In the genomic region with DNA sequence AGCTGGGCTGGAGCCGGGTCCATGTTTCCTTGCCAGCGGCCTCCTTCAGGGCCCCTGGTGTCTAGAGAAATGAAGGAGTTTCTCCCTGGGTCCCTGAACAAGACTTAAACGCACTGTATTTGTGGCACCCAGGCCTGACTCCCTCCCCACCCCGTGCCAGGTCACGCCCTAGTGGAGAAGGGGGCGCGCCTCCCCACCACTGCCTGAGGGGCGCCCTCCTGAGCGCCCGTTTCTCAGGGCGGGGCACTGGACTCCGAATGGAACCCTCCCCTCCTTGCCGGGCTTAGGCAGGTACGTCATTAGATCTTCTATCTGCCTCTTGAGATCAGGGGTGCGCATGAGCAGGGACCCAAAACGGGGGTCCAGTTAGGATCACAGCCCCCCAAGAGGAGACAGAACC, we compare ENCODE assay signal across 11 cellular contexts. TPM values are rescaled to one million over a fixed set of nuclear protein-coding genes. Genes with fewer than 3 reads are reported as not detected.
DNase-seq lines count a peak whose midpoint lies in the region; ATAC-seq and TF ChIP-seq lines count a peak whose summit lies in the region.
"Had no signal": no experiment of that assay in that cellular context is flagged by ENCODE, and none has a peak within 500 bp of the region (broad histone marks: within the 10 kb centered on the region; RNA-seq: fewer than 3 reads in every experiment).

No MANE protein-coding gene starts in this region.

- H4K20me1 ChIP-seq in SK-N-SH (ENCODE audit: insufficient read depth): no peaks in the 10 kb centered on the region

- H3K36me3 ChIP-seq in SK-N-SH (replicated peaks in 1 of 2; ENCODE audit: control insufficient read depth in 1 of 2, insufficient read depth in 2 of 2, low read length in 1 of 2) (peaks cover 0 to 7% of the 10 kb centered on the region in 2 experiments), spleen (peaks cover under 1 to 21% (median 13%) of the 10 kb centered on the region in 6 donors)

- POLR2A ChIA-PET in SK-N-SH (lab: Yijun Ruan, JAX): no interaction called here

- intact Hi-C loops in spleen (cut with DNase I; ENCODE audit: low total_unique reads) (loop anchor here (5.0 kb wide), 1 partner anchor 304 kb away; no protein-coding TSS in a partner anchor), posterior vena cava (cut with DNase I) (loop anchor here in 1 of 2 donors (5.0 to 10.0 kb wide), 2 partner anchors 309 to 357 kb away; a partner anchor contains a TSS)

- H3K27ac ChIP-seq in SK-N-SH (ENCODE audit: low read depth in 2 of 2, low read length in 1 of 2) (no peak overlapping the region), spleen (peak overlapping the region in 4 of 8 donors; percentile 51 to 83 (median 64))
- H3K27ac ChIP-seq: psoas muscle had no signal

- no peak for TF ChIP-seq CTCF in SK-N-SH (IDR thresholded peaks at IDR 0.05)
- TF ChIP-seq CTCF in WI38 (IDR thresholded peaks at IDR 0.05; ENCODE audit: low read depth, low read length): no peak
- no peak for TF ChIP-seq CTCF in spleen (IDR thresholded peaks at IDR 0.05 in 8 of 11, conservative IDR thresholded peaks at IDR 0.05 in 3 of 11)

- peak; percentile 34 for DNase-seq in SK-N-SH
- DNase-seq in iPS-NIHi11 (ENCODE audit: low spot score): peak; percentile 40
- peak; percentile 69 for DNase-seq in spleen
- no peak for DNase-seq in posterior vena cava (ENCODE audit: low spot score)
- DNase-seq in SKM-1 treated with dmso at 0.1 percent for 144 hours (lab: John Stamatoyannopoulos, UW; ENCODE audit: unreplicated experiment): no peak
- DNase-seq: Karpas-422, NCI-H69 had no signal

- no peak overlapping the region for H3K4me3 ChIP-seq in SK-N-SH (ENCODE audit: low read depth in 2 of 2, low read length in 1 of 2)
- peak overlapping the region; percentile 49; the same call in 1 of the 2 replicates for H3K4me3 ChIP-seq in WI38 (ENCODE audit: low read depth, low read length)
- H3K4me3 ChIP-seq in spleen: peak overlapping the region in 4 of 8 donors; percentile 22 to 72 (median 36)
- H3K4me3 ChIP-seq: psoas muscle had no signal

- ATAC-seq in SK-N-SH treated with all-trans-retinoic acid at 6 μM for 48 hours (no peak), HG03280 (IDR thresholded peaks at IDR 0.05; ENCODE audit: unreplicated experiment) (no peak)

- H3K27me3 ChIP-seq in SK-N-SH (ENCODE audit: insufficient read depth) (no peaks in the 10 kb centered on the region), spleen (replicated peaks in 1 of 7) (peaks cover 0 to 20% (median 0%) of the 10 kb centered on the region in 7 donors)

- no peak overlapping the region for H3K9ac ChIP-seq in SK-N-SH

- WGBS in SK-N-SH (ENCODE audit: low lambda C conversion rate): 96% methylated on average over 15 of the region's 16 CpGs
- 52 to 79% (median 73%) methylated on average over 4 to 16 of the region's 16 CpGs for WGBS in spleen, 5 donors

- no peak for TF ChIP-seq RAD21 in SK-N-SH (IDR thresholded peaks at IDR 0.05; ENCODE audit: low read length)

- no peak for TF ChIP-seq POLR2A in spleen (IDR thresholded peaks at IDR 0.05)

- no peaks in the 10 kb centered on the region for H3K9me2 ChIP-seq in SK-N-SH

- no peak overlapping the region for H2AFZ ChIP-seq in SK-N-SH (ENCODE audit: low read depth)

- no peaks in the 10 kb centered on the region for H3F3A ChIP-seq in SK-N-SH (replicated peaks; ENCODE audit: insufficient read depth)

- TF ChIP-seq EP300 in SK-N-SH (IDR thresholded peaks at IDR 0.05; ENCODE audit: borderline replicate concordance in 1 of 2, low read depth in 1 of 2, low read length in 1 of 2): no peak

- no peaks in the 10 kb centered on the region for H3K9me3 ChIP-seq in SK-N-SH
- H3K9me3 ChIP-seq in spleen: no peaks in the 10 kb centered on the region
- H3K9me3 ChIP-seq: psoas muscle had no signal

- H3K4me1 ChIP-seq in SK-N-SH (ENCODE audit: control insufficient read depth in 1 of 2, insufficient read depth in 2 of 2, low read depth in 1 of 2, low read length in 1 of 2) (peaks cover 0 to 4% of the 10 kb centered on the region in 2 experiments; a peak in 1 of 4 replicates), spleen (peaks cover 0 to 37% (median 29%) of the 10 kb centered on the region in 6 donors)
- H3K4me1 ChIP-seq: psoas muscle had no signal

- H3K79me2 ChIP-seq in SK-N-SH (ENCODE audit: insufficient read depth): no peaks in the 10 kb centered on the region

- CTCF ChIA-PET in SK-N-SH (lab: Yijun Ruan, JAX): interaction anchor here (0.7 to 14.3 kb wide), 9 partner anchors 11 to 357 kb away, joined by 3 to 413 read pairs (median 5); a partner anchor contains a TSS

- no peak overlapping the region for H3K4me2 ChIP-seq in SK-N-SH

TF ChIP-seq in SK-N-SH, 30 proteins besides CTCF, POLR2A, EP300 and RAD21 (continues in another document):
- TF ChIP-seq MXI1 (IDR thresholded peaks at IDR 0.05; ENCODE audit: low read depth, low read length) (no peak), SMC3 (IDR thresholded peaks at IDR 0.05; ENCODE audit: low read depth, low read length) (no peak), GATA2 (CRISPR knock-in tag; IDR thresholded peaks at IDR 0.05) (no peak), FOXJ3 (CRISPR knock-in tag; IDR thresholded peaks at IDR 0.05) (no peak), RCOR1 (IDR thresholded peaks at IDR 0.05; ENCODE audit: low read length) (no peak)
- TF ChIP-seq, protein P1, sequence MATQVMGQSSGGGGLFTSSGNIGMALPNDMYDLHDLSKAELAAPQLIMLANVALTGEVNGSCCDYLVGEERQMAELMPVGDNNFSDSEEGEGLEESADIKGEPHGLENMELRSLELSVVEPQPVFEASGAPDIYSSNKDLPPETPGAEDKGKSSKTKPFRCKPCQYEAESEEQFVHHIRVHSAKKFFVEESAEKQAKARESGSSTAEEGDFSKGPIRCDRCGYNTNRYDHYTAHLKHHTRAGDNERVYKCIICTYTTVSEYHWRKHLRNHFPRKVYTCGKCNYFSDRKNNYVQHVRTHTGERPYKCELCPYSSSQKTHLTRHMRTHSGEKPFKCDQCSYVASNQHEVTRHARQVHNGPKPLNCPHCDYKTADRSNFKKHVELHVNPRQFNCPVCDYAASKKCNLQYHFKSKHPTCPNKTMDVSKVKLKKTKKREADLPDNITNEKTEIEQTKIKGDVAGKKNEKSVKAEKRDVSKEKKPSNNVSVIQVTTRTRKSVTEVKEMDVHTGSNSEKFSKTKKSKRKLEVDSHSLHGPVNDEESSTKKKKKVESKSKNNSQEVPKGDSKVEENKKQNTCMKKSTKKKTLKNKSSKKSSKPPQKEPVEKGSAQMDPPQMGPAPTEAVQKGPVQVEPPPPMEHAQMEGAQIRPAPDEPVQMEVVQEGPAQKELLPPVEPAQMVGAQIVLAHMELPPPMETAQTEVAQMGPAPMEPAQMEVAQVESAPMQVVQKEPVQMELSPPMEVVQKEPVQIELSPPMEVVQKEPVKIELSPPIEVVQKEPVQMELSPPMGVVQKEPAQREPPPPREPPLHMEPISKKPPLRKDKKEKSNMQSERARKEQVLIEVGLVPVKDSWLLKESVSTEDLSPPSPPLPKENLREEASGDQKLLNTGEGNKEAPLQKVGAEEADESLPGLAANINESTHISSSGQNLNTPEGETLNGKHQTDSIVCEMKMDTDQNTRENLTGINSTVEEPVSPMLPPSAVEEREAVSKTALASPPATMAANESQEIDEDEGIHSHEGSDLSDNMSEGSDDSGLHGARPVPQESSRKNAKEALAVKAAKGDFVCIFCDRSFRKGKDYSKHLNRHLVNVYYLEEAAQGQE (IDR thresholded peaks at IDR 0.05; ENCODE audit: low read depth, low read length): no peak

TF ChIP-seq in SK-N-SH treated with all-trans-retinoic acid at 6 μM for 48 hours, 23 proteins besides CTCF, POLR2A, EP300 and RAD21:
- TF ChIP-seq PPARA (CRISPR knock-in tag; IDR thresholded peaks at IDR 0.05; ENCODE audit: borderline replicate concordance): no peak

RNA-seq across cellular contexts. Expression of a gene that starts 16.3 kb away (rescaled TPM):
- 253 and 273 TPM in 2 replicates for polyA plus RNA-seq in SK-N-SH (2012; rRNA removed)
- 286 and 365 TPM in 2 replicates for polyA plus RNA-seq in SK-N-SH (2012; cell fraction: cytosol; rRNA removed)
- 192 and 200 TPM in 2 replicates for polyA plus RNA-seq in SK-N-SH (2012; cell fraction: nucleus; rRNA removed)
- 10 to 100 TPM; 28.9 to 84.3 (median 62.8) TPM for total RNA-seq in spleen
- 10 to 100 TPM; 38.0 to 78.1 (median 65.3) TPM for polyA plus RNA-seq in spleen
- total RNA-seq in posterior vena cava: 10 to 100 TPM; 51.7 to 67.6 TPM

Comparison
In these comparisons a context has a peak if more than half of its experiments do, and no peak if none do; other contexts are left out.
1. DNase-seq: peak in SK-N-SH (single experiment), iPS-NIHi11 (single experiment) and spleen (single experiment); none in posterior vena cava (single experiment) and SKM-1 treated with dmso at 0.1 percent for 144 hours (single experiment).